Comparison of ENCODE assay signal across 20 cellular contexts in genomic region chr10:70442332-70442988, GRCh38. TPM values are rescaled to one million over a fixed set of nuclear protein-coding genes. Genes with fewer than 3 reads are reported as not detected.
DNase-seq lines count a peak whose midpoint lies in the region; ATAC-seq and TF ChIP-seq lines count a peak whose summit lies in the region.
"Had no signal": no experiment of that assay in that cellular context is flagged by ENCODE, and none has a peak within 500 bp of the region (broad histone marks: within the 10 kb centered on the region; RNA-seq: fewer than 3 reads in every experiment).

No MANE protein-coding gene starts in this region.

- H3K4me3 Mint-ChIP-seq in T-helper 17 cell (peak overlapping the region; percentile 13), nephron progenitor cell (peak overlapping the region; percentile 39)
- H3K4me3 Mint-ChIP-seq in stimulated activated naive CD8-positive, alpha-beta T cell treated with anti-CD3 and anti-CD28 coated beads, Interleukin-15, amount 100 ng/mL, for 72 hours, result no peak overlapping the region
- H3K4me3 Mint-ChIP-seq: activated CD8-positive, alpha-beta T cell treated with anti-CD3 and anti-CD28 coated beads for 36 hours had no signal

- DNase-seq in T-helper 17 cell (no peak), nephron progenitor cell (no peak)
- DNase-seq in central memory CD4-positive, alpha-beta T cell, result no peak
- no peak for DNase-seq in stimulated activated naive CD8-positive, alpha-beta T cell treated with anti-CD3 and anti-CD28 coated beads, Interleukin-15, amount 100 ng/mL, for 72 hours
- DNase-seq: activated CD8-positive, alpha-beta T cell treated with anti-CD3 and anti-CD28 coated beads for 36 hours; aorta; dermis blood vessel endothelial cell; hypothalamus; Kasumi-1; NCI-H146; NCI-H446 treated with DMSO at 0.1 percent for 48 hours; OCI-M1; ovary had no signal

- H3K27me3 Mint-ChIP-seq in T-helper 17 cell, result peaks cover 50% of the 10 kb centered on the region
- peaks cover 76% of the 10 kb centered on the region for H3K27me3 Mint-ChIP-seq in nephron progenitor cell (ENCODE audit: low read depth, poor library complexity)
- H3K27me3 Mint-ChIP-seq in stimulated activated naive CD8-positive, alpha-beta T cell treated with anti-CD3 and anti-CD28 coated beads, Interleukin-15, amount 100 ng/mL, for 72 hours, result peaks cover 58% of the 10 kb centered on the region

- ATAC-seq in T-helper 17 cell (no peak), GM19324 (IDR thresholded peaks at IDR 0.05; ENCODE audit: low FRiP score, unreplicated experiment) (no peak)
- ATAC-seq in stimulated activated naive CD8-positive, alpha-beta T cell treated with anti-CD3 and anti-CD28 coated beads, Interleukin-15, amount 100 ng/mL, for 72 hours, result no peak
- ATAC-seq: activated CD8-positive, alpha-beta T cell treated with anti-CD3 and anti-CD28 coated beads for 36 hours had no signal

- H3K36me3 ChIP-seq in ES-I3 (ENCODE audit: insufficient read depth, low read length), result no peaks in the 10 kb centered on the region
- H3K36me3 ChIP-seq: ovary had no signal

- H3K9me3 Mint-ChIP-seq in nephron progenitor cell, result no peaks in the 10 kb centered on the region
- H3K9me3 Mint-ChIP-seq in stimulated activated naive CD8-positive, alpha-beta T cell treated with anti-CD3 and anti-CD28 coated beads, Interleukin-15, amount 100 ng/mL, for 72 hours, result no peaks in the 10 kb centered on the region
- H3K9me3 Mint-ChIP-seq: activated CD8-positive, alpha-beta T cell treated with anti-CD3 and anti-CD28 coated beads for 36 hours; mesothelial cell of epicardium had no signal

- peaks cover 13% of the 10 kb centered on the region for H3K4me1 Mint-ChIP-seq in T-helper 17 cell
- peaks cover 52% of the 10 kb centered on the region for H3K4me1 Mint-ChIP-seq in nephron progenitor cell
- H3K4me1 Mint-ChIP-seq in stimulated activated naive CD8-positive, alpha-beta T cell treated with anti-CD3 and anti-CD28 coated beads, Interleukin-15, amount 100 ng/mL, for 72 hours, result peaks cover 16% of the 10 kb centered on the region

- peaks cover 8% of the 10 kb centered on the region for H3K36me3 Mint-ChIP-seq in T-helper 17 cell (ENCODE audit: low read depth)
- H3K36me3 Mint-ChIP-seq in nephron progenitor cell (ENCODE audit: low read depth), result no peaks in the 10 kb centered on the region

- peak overlapping the region; percentile 21 for H3K4me3 ChIP-seq in iPS-11a (ENCODE audit: low read depth, low read length)
- H3K4me3 ChIP-seq: ovary, SK-N-MC had no signal

- H3K9me3 ChIP-seq in ES-I3 (ENCODE audit: control insufficient read depth, insufficient read depth, low read length) (no peaks in the 10 kb centered on the region; the same call in 1 of the 2 replicates), T-helper 17 cell (ENCODE audit: control insufficient read depth, low read length, poor library complexity, severe bottlenecking) (no peaks in the 10 kb centered on the region)
- H3K9me3 ChIP-seq: ovary had no signal

- peak overlapping the region; percentile 75 for H3K9ac ChIP-seq in ES-I3 (ENCODE audit: low read depth, low read length)

- peaks cover 25% of the 10 kb centered on the region for H3K4me1 ChIP-seq in ES-I3 (ENCODE audit: insufficient read depth, low read length)

- TF ChIP-seq CTCF in nephron progenitor cell (IDR thresholded peaks at IDR 0.05), result no peak

- H3K27ac Mint-ChIP-seq in T-helper 17 cell (no peak overlapping the region), nephron progenitor cell (peak overlapping the region; percentile 51)
- no peak overlapping the region for H3K27ac Mint-ChIP-seq in stimulated activated naive CD8-positive, alpha-beta T cell treated with anti-CD3 and anti-CD28 coated beads, Interleukin-15, amount 100 ng/mL, for 72 hours
- H3K27ac Mint-ChIP-seq: activated CD8-positive, alpha-beta T cell treated with anti-CD3 and anti-CD28 coated beads for 36 hours; mesothelial cell of epicardium had no signal

RNA-seq across cellular contexts. Expression of gene NODAL, which starts 1.0 kb away (rescaled TPM):
- total RNA-seq in T-helper 17 cell, result not detected
- total RNA-seq: activated CD8-positive, alpha-beta T cell treated with anti-CD3 and anti-CD28 coated beads for 36 hours; aorta; dermis blood vessel endothelial cell; mesothelial cell of epicardium; ovary; smooth muscle cell; urinary bladder had no signal

RNA-seq across cellular contexts. Expression of gene PALD1, which starts 36.1 kb away (rescaled TPM):
- under 1 TPM; 0.07 to 0.13 TPM for total RNA-seq in T-helper 17 cell

RNA-seq across cellular contexts. Expression of gene EIF4EBP2, which starts 38.5 kb away (rescaled TPM):
- total RNA-seq in T-helper 17 cell, result 10 to 100 TPM; 44.2 to 49.5 TPM

Comparison
In these comparisons a context has a peak if more than half of its experiments do, and no peak if none do; other contexts are left out.
1. H3K4me3 Mint-ChIP-seq: peak in T-helper 17 cell (single experiment) and nephron progenitor cell (single experiment); none in stimulated activated naive CD8-positive, alpha-beta T cell treated with anti-CD3 and anti-CD28 coated beads, Interleukin-15, amount 100 ng/mL, for 72 hours (0 of 2).